Comparison of ENCODE assay signal across 11 cellular contexts in the genomic region with DNA sequence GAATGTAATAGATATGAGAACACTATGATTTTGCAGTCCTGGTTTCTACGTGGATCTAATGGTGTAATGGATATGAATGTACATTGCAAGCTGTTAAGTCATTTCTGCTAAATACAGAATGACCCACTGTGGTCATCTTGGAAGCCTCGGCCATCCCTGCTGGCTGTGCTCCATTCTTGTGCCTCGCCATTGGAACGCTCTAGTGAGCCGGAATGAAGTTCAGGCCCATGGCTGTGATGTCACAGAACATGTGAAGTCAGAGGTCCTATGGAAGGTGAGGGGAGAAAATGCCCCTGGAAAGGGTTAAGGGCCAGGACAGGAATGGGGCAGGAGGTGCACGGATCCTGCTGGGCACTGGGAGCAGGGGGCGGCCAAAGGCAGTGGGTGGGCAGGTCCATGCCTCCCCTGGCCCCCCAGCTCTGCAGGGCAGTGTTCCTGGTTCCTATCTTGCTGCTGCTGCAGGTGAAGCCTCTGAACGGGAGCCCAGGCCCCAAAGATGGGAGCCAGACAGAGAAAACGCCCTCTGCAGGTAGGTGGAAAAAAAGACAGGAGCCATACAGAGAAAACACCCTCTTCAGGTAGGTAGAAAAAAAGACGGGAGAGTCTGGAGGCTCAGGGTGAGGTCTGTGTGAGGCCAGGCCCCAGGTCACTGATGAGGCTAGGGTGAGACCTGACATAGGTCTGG. TPM values are rescaled to one million over a fixed set of nuclear protein-coding genes. Genes with fewer than 3 reads are reported as not detected.
DNase-seq lines count a peak whose midpoint lies in the region; ATAC-seq and TF ChIP-seq lines count a peak whose summit lies in the region.
"Had no signal": no experiment of that assay in that cellular context is flagged by ENCODE, and none has a peak within 500 bp of the region (broad histone marks: within the 10 kb centered on the region; RNA-seq: fewer than 3 reads in every experiment).

A gene (plus strand): TSS at position 259 of the 685 bp plus-strand sequence. CDS start 138 bp downstream, at position 397.

- CTCF ChIA-PET in Calu3 (lab: Charles Lee) = interaction anchor here (0.7 to 1.1 kb wide), 3 partner anchors 23 to 963 kb away, joined by 3 read pairs; no protein-coding TSS in a partner anchor

- peaks cover 0 to 7% of the 10 kb centered on the region in 2 donors for H3K27me3 ChIP-seq in tibial artery

- H3K9me3 ChIP-seq in tibial artery = no peaks in the 10 kb centered on the region

- TF ChIP-seq CTCF in Calu3 (IDR thresholded peaks at IDR 0.05; ENCODE audit: unreplicated experiment) (peak; percentile 67), tibial artery (IDR thresholded peaks at IDR 0.05) (no peak)

- no peaks in the 10 kb centered on the region for H3K36me3 ChIP-seq in tibial artery

- H3K36me3 Mint-ChIP-seq in Calu3 (ENCODE audit: insufficient read depth, unreplicated experiment) = no peaks in the 10 kb centered on the region

- H3K9me3 Mint-ChIP-seq in Calu3 (ENCODE audit: low read depth, unreplicated experiment) = no peaks in the 10 kb centered on the region

- no peak for ATAC-seq in HG03469 (IDR thresholded peaks at IDR 0.05; ENCODE audit: unreplicated experiment)
- ATAC-seq in GM21825 (IDR thresholded peaks at IDR 0.05; ENCODE audit: unreplicated experiment) = no peak

- no peak within 1 kb of the TSS for H3K27ac Mint-ChIP-seq in Calu3 (ENCODE audit: unreplicated experiment)

- DNase-seq in Calu3 = peak; percentile 38
- peak; percentile 13 for DNase-seq in GM19238 (ENCODE audit: insufficient read length, low spot score)
- peak; percentile 53 for DNase-seq in RPMI8226
- DNase-seq in kidney tubule cell (ENCODE audit: low spot score) = peak; percentile 3
- no peak for DNase-seq in stimulated activated CD4-positive, alpha-beta T cell treated with anti-CD3 and anti-CD28 coated beads, Interleukin-4, amount 100 ng/mL, for 1 hour
- no peak for DNase-seq in tibial artery
- DNase-seq: DMS79 had no signal

- peaks cover 84% of the 10 kb centered on the region for H3K27me3 Mint-ChIP-seq in Calu3 (ENCODE audit: unreplicated experiment)

- H3K4me1 ChIP-seq in tibial artery = no peaks in the 10 kb centered on the region

- H3K4me3 Mint-ChIP-seq in Calu3 (ENCODE audit: low read depth, unreplicated experiment) = no peak within 1 kb of the TSS

- H3K4me1 Mint-ChIP-seq in Calu3 (ENCODE audit: low read depth, unreplicated experiment) = no peaks in the 10 kb centered on the region

- no peak within 1 kb of the TSS for H3K4me3 ChIP-seq in tibial artery

- no peak within 1 kb of the TSS for H3K27ac ChIP-seq in tibial artery

- intact Hi-C loops in Calu3 (cut with micrococcal nuclease; ENCODE audit: unreplicated experiment) (no loop called here), tibial artery (cut with DNase I; ENCODE audit: low total_unique reads) (no loop called here)

- no TSS peak for BruUV-seq in Calu3 (replicated peaks; lab: Mats Ljungman, UMichigan)

RNA-seq across cellular contexts. Expression of the gene that starts here (rescaled TPM):
- not detected in 2 replicates for total RNA-seq in Calu3 (2022)
- total RNA-seq: cerebellum, pulmonary artery endothelial cell had no signal

Comparison
In these comparisons a context has a peak if more than half of its experiments do, and no peak if none do; other contexts are left out.
1. Peak in DNase-seq in Calu3; RNA of the gene not detected or under 1 TPM.
2. DNase-seq: peak in GM19238 (single experiment), RPMI8226 (single experiment) and kidney tubule cell (single experiment); none in stimulated activated CD4-positive, alpha-beta T cell treated with anti-CD3 and anti-CD28 coated beads, Interleukin-4, amount 100 ng/mL, for 1 hour (single experiment) and tibial artery (0 of 2).